1 cellular context compared by ENCODE assay signal in the genomic region with DNA sequence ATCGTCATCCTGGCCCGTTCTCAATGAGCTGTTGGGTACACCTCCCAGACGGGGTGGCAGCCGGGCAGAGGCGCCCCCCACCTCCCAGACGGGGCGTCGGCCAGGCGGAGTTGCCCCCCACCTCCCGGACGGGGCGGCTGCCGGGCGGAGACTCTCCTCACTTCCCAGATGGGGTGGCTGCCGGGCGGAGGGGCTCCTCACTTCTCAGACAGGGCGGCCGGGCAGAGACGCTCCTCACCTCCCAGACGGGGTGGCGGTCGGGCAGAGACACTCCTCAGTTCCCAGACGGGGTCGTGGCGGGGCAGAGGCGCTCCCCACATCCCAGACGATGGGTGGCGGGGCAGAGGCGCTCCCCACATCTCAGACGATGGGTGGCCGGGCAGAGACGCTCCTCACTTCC. TPM values are rescaled to one million over a fixed set of nuclear protein-coding genes. Genes with fewer than 3 reads are reported as not detected.
"Had no signal": no experiment of that assay in that cellular context is flagged by ENCODE, and none has a peak within 500 bp of the region (broad histone marks: within the 10 kb centered on the region; RNA-seq: fewer than 3 reads in every experiment).

No MANE protein-coding gene starts in this region.

RNA-seq across cellular contexts. Expression of gene PYGL, which starts 12.1 kb away (rescaled TPM):
- total RNA-seq: activated B cell treated with CpG ODN at 0.5 μM for 24 hours had no signal
